3 cellular contexts compared by ENCODE assay signal in genomic region chr4:73325780-73326179, GRCh38.
DNase-seq lines count a peak whose midpoint lies in the region; ATAC-seq, FAIRE-seq and TF ChIP-seq lines count a peak whose summit lies in the region.
"Not testable (repeated sequence)": the region's sequence is repeated elsewhere in the genome, so short reads cannot be mapped to it uniquely, and the experiment has no call there.

No MANE protein-coding gene starts in this region.

- CTCF ChIA-PET in K562 (lab: Yijun Ruan, JAX; ENCODE audit: low intra/inter-chr PET ratio); HepG2 (lab: Yijun Ruan, JAX; ENCODE audit: low intra/inter-chr PET ratio, low total read pairs): not testable (repeated sequence)

- not testable (repeated sequence) for ATAC-seq in K562, HepG2

- not testable (repeated sequence) for H3K9me3 ChIP-seq in K562 (replicated peaks; ENCODE audit: control insufficient read depth, insufficient read depth, low read depth, low read length); HepG2 (ENCODE audit: low read length); testis

- H3K27ac ChIP-seq in K562 (ENCODE audit: extremely low read depth, low read depth, low read length); HepG2 (ENCODE audit: extremely low read length, insufficient read depth, low read length); testis: not testable (repeated sequence)

- H3K79me2 ChIP-seq in K562 (ENCODE audit: control insufficient read depth, insufficient read depth, low read length); HepG2 (ENCODE audit: insufficient read depth, low read length): not testable (repeated sequence)

- WGBS in K562 (ENCODE audit: insufficient coverage, low coverage, missing lambda C conversion rate): 38% methylated on average over 3 of the region's 5 CpGs
- 32% methylated on average over 3 of the region's 5 CpGs for whole genome bisulfite sequencing in HepG2 (ENCODE audit: low lambda C conversion rate)
- 52 to 75% methylated on average over 5 of the region's 5 CpGs for WGBS in testis, 2 donors

- H3K4me2 ChIP-seq in K562 (ENCODE audit: insufficient read depth, low read length); HepG2 (ENCODE audit: low read depth, low read length): not testable (repeated sequence)

- not testable (repeated sequence) for BruUV-seq in K562 (replicated peaks; lab: Mats Ljungman, UMichigan); HepG2 (replicated peaks; lab: Mats Ljungman, UMichigan)

- in situ Hi-C loops in K562 (cut with MboI): not testable (repeated sequence)
- in situ Hi-C loops in HepG2 (cut with HindIII; ENCODE audit: extremely low pct_ligation_motif_present, low pct_unique_long_range_greater_than_20kb): loop anchor here (25.0 kb wide), 1 partner anchor 262 kb away; no protein-coding TSS in a partner anchor

- H4K20me1 ChIP-seq in K562 (replicated peaks; ENCODE audit: control insufficient read depth, insufficient read depth, low read length); HepG2 (ENCODE audit: insufficient read depth, low read length): not testable (repeated sequence)

- TF ChIP-seq POLR2A in K562 (conservative IDR thresholded peaks at IDR 0.05); HepG2 (IDR thresholded peaks at IDR 0.05; ENCODE audit: insufficient read depth in 1 of 2, low read depth in 2 of 2, low read length in 2 of 2); testis (IDR thresholded peaks at IDR 0.05): not testable (repeated sequence)

- not testable (repeated sequence) for TF ChIP-seq RAD21 in K562 (CRISPR knock-in tag; conservative IDR thresholded peaks at IDR 0.05 in 1 of 2, IDR thresholded peaks at IDR 0.05 in 1 of 2); HepG2 (CRISPR knock-in tag; IDR thresholded peaks at IDR 0.05)

- TF ChIP-seq EP300 in K562 (IDR thresholded peaks at IDR 0.05; ENCODE audit: low read length); HepG2 (IDR thresholded peaks at IDR 0.05; ENCODE audit: low read depth in 2 of 2, low read length in 2 of 2); HepG2 (CRISPR knock-in tag; IDR thresholded peaks at IDR 0.05; ENCODE audit: borderline replicate concordance): not testable (repeated sequence)

- not testable (repeated sequence) for H3K36me3 ChIP-seq in K562 (ENCODE audit: control insufficient read depth, insufficient read depth, low read length); HepG2 (replicated peaks in 1 of 2; ENCODE audit: control insufficient read depth in 1 of 2, insufficient read depth in 2 of 2, low read length in 2 of 2); testis (ENCODE audit: low read depth, missing control alignments)

- FAIRE-seq in K562 (lab: Jason Lieb, UNC); HepG2 (lab: Jason Lieb, UNC): not testable (repeated sequence)

- intact Hi-C loops in K562 (cut with micrococcal nuclease); HepG2 (cut with micrococcal nuclease; ENCODE audit: unreplicated experiment); testis (cut with DNase I; ENCODE audit: low total_unique reads): not testable (repeated sequence)

- not testable (repeated sequence) for H3K27me3 ChIP-seq in K562 (ENCODE audit: control insufficient read depth in 2 of 2, insufficient read depth in 2 of 2, low read length in 2 of 2); HepG2 (ENCODE audit: control insufficient read depth in 1 of 2, insufficient read depth in 2 of 2, low read length in 2 of 2); testis

- not testable (repeated sequence) for DNase-seq in K562 (ENCODE audit: extremely low read depth in 1 of 4, low spot score in 3 of 4); HepG2 (ENCODE audit: low spot score)
- DNase-seq in testis: peak; percentile 38

- not testable (repeated sequence) for TF ChIP-seq CTCF in K562 (IDR thresholded peaks at IDR 0.05 in 2 of 3, conservative IDR thresholded peaks at IDR 0.05 in 1 of 3; ENCODE audit: insufficient read depth in 2 of 3, low read depth in 1 of 3, low read length in 3 of 3); HepG2 (CRISPR knock-in tag; IDR thresholded peaks at IDR 0.05); testis (IDR thresholded peaks at IDR 0.05)

- H3K9ac ChIP-seq in K562 (ENCODE audit: insufficient read depth in 1 of 2, low read depth in 2 of 2, low read length in 2 of 2); HepG2 (ENCODE audit: insufficient read depth, low read depth, low read length): not testable (repeated sequence)

- not testable (repeated sequence) for H3K4me1 ChIP-seq in K562 (replicated peaks in 1 of 2; ENCODE audit: control insufficient read depth in 2 of 2, insufficient read depth in 2 of 2, low read length in 2 of 2); testis
- H3K4me1 ChIP-seq in HepG2 (ENCODE audit: insufficient read depth, low read length): peaks cover 22% of the 10 kb centered on the region

- POLR2A ChIA-PET in K562 (lab: Yijun Ruan, JAX); HepG2 (lab: Yijun Ruan, JAX): not testable (repeated sequence)

- H2AFZ ChIP-seq in K562 (ENCODE audit: low read depth, low read length); HepG2 (ENCODE audit: low read length): not testable (repeated sequence)

- not testable (repeated sequence) for H3K4me3 ChIP-seq in K562; HepG2 (replicated peaks in 1 of 3; ENCODE audit: insufficient read depth in 1 of 3, low read depth in 2 of 3, low read length in 3 of 3)
- peak overlapping the region in 1 of 2 donors; percentile 23 for H3K4me3 ChIP-seq in testis

- H3K9me1 ChIP-seq in K562 (ENCODE audit: control insufficient read depth, insufficient read depth, low read length): not testable (repeated sequence)

TF ChIP-seq in K562, 482 proteins besides CTCF, POLR2A, EP300 and RAD21:
- TF ChIP-seq RBM25 (IDR thresholded peaks at IDR 0.05; ENCODE audit: low read depth, low read length, severe bottlenecking) (peak; percentile 45), NFYB (IDR thresholded peaks at IDR 0.05; ENCODE audit: extremely low read depth, insufficient read length) (peak; percentile 89)

TF ChIP-seq in HepG2, 621 proteins besides CTCF, POLR2A, EP300 and RAD21:
- peak; percentile 67 for TF ChIP-seq NFYB (CRISPR knock-in tag; IDR thresholded peaks at IDR 0.05)
